ENCODE assay signal across 8 cellular contexts in the genomic region with DNA sequence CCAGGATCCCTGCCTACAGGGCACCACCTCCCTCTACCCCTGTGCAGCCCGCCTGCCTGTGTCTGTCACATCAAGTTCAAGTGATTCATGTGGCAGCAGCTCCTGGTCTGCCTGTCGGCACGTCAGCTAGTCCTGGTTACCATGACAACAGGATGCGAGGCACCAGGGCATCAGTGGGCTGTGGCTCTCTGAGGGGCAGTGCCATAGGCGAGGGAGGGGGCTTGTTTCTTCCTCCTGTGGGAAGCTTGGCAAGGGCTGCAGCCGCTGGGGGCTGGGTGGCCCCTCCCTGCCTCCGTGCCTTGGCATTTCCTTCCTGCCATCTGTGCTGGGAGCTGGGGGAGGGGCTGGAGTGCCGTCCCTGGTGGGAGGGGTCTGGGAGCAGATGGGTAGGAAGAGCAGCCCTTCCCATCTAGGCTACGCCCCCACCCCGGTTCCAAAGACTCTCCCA. TPM values are rescaled to one million over a fixed set of nuclear protein-coding genes. Genes with fewer than 3 reads are reported as not detected.
DNase-seq lines count a peak whose midpoint lies in the region; ATAC-seq, FAIRE-seq and TF ChIP-seq lines count a peak whose summit lies in the region.

No MANE protein-coding gene starts in this region.

- H3K27ac ChIP-seq in HepG2 (ENCODE audit: extremely low read length, insufficient read depth, low read length) (no peak overlapping the region), right lobe of liver (no peak overlapping the region), dorsolateral prefrontal cortex (peak overlapping the region in 1 of 59 donors; percentile 18), upper lobe of right lung (no peak overlapping the region), uterus (no peak overlapping the region)

- POLR2A ChIA-PET in HepG2 (lab: Yijun Ruan, JAX) = no interaction called here

- TF ChIP-seq RAD21 in HepG2 (CRISPR knock-in tag; IDR thresholded peaks at IDR 0.05) = no peak

- CTCF ChIA-PET in HepG2 (lab: Yijun Ruan, JAX; ENCODE audit: low intra/inter-chr PET ratio, low total read pairs) = no interaction called here

- peaks cover 4 to 33% of the 10 kb centered on the region in 2 experiments; a peak in 3 of 5 replicates for H3K27me3 ChIP-seq in HepG2 (ENCODE audit: control insufficient read depth in 1 of 2, insufficient read depth in 2 of 2, low read length in 2 of 2)
- no peaks in the 10 kb centered on the region for H3K27me3 ChIP-seq in right lobe of liver
- peaks cover 0 to 9% (median 0%) of the 10 kb centered on the region in 45 donors for H3K27me3 ChIP-seq in dorsolateral prefrontal cortex
- peaks cover 12% of the 10 kb centered on the region for H3K27me3 ChIP-seq in upper lobe of right lung
- no peaks in the 10 kb centered on the region for H3K27me3 ChIP-seq in uterus

- intact Hi-C loops in HepG2 (cut with micrococcal nuclease; ENCODE audit: unreplicated experiment) (no loop called here), right lobe of liver (cut with DNase I) (no loop called here), dorsolateral prefrontal cortex (cut with DNase I) (no loop called here), upper lobe of right lung (cut with DNase I) (no loop called here), left colon (cut with DNase I, micrococcal nuclease) (no loop called here), uterus (cut with DNase I; ENCODE audit: low total_unique reads) (no loop called here)

- no peak for DNase-seq in HepG2 (ENCODE audit: low spot score)
- no peak for DNase-seq in right lobe of liver
- DNase-seq in NCI-H82 (lab: John Stamatoyannopoulos, UW) = peak; percentile 93
- DNase-seq in dorsolateral prefrontal cortex = peak in 8 of 10 donors; percentile 33 to 74 (median 54)
- DNase-seq in upper lobe of right lung = no peak
- DNase-seq in left colon = no peak
- no peak for DNase-seq in uterus

- 17% methylated on average over 1 of the region's 10 CpGs for WGBS in HepG2 (ENCODE audit: low lambda C conversion rate)
- WGBS in right lobe of liver (ENCODE audit: insufficient coverage, low coverage, low lambda C conversion rate, missing lambda C conversion rate) = 0% methylated on average over 5 of the region's 10 CpGs

- no peaks in the 10 kb centered on the region for H4K20me1 ChIP-seq in HepG2 (ENCODE audit: insufficient read depth, low read length)

- H3K36me3 ChIP-seq in HepG2 (replicated peaks in 1 of 2; ENCODE audit: control insufficient read depth in 1 of 2, insufficient read depth in 2 of 2, low read length in 2 of 2) = no peaks in the 10 kb centered on the region
- H3K36me3 ChIP-seq in right lobe of liver = no peaks in the 10 kb centered on the region
- no peaks in the 10 kb centered on the region for H3K36me3 ChIP-seq in upper lobe of right lung
- H3K36me3 ChIP-seq in uterus = no peaks in the 10 kb centered on the region

- H2AFZ ChIP-seq in HepG2 (ENCODE audit: low read length) = no peak overlapping the region

- no peaks in the 10 kb centered on the region for H3K79me2 ChIP-seq in HepG2 (ENCODE audit: insufficient read depth, low read length)

- TF ChIP-seq POLR2A in HepG2 (IDR thresholded peaks at IDR 0.05; ENCODE audit: insufficient read depth in 1 of 2, low read depth in 2 of 2, low read length in 2 of 2) (no peak), right lobe of liver (IDR thresholded peaks at IDR 0.05) (no peak), uterus (IDR thresholded peaks at IDR 0.05) (no peak)

- no TSS peak for BruUV-seq in HepG2 (replicated peaks; lab: Mats Ljungman, UMichigan)

- no peaks in the 10 kb centered on the region for H3K9me3 ChIP-seq in HepG2 (ENCODE audit: low read length)
- no peaks in the 10 kb centered on the region for H3K9me3 ChIP-seq in right lobe of liver
- H3K9me3 ChIP-seq in upper lobe of right lung = no peaks in the 10 kb centered on the region
- H3K9me3 ChIP-seq in uterus = no peaks in the 10 kb centered on the region

- no peak for TF ChIP-seq CTCF in HepG2 (CRISPR knock-in tag; IDR thresholded peaks at IDR 0.05)
- no peak for TF ChIP-seq CTCF in right lobe of liver (IDR thresholded peaks at IDR 0.05)
- TF ChIP-seq CTCF in dorsolateral prefrontal cortex (IDR thresholded peaks at IDR 0.05 in 54 of 56, conservative IDR thresholded peaks at IDR 0.05 in 2 of 56; ENCODE audit: low read depth in 1 of 56, partially characterized antibody in 56 of 56) = no peak
- no peak for TF ChIP-seq CTCF in upper lobe of right lung (IDR thresholded peaks at IDR 0.05)
- no peak for TF ChIP-seq CTCF in uterus (IDR thresholded peaks at IDR 0.05)

- H3K9ac ChIP-seq in HepG2 (ENCODE audit: insufficient read depth, low read depth, low read length) = no peak overlapping the region

- H3K4me3 ChIP-seq in HepG2 (replicated peaks in 1 of 3; ENCODE audit: insufficient read depth in 1 of 3, low read depth in 2 of 3, low read length in 3 of 3) (no peak overlapping the region), right lobe of liver (no peak overlapping the region), dorsolateral prefrontal cortex (peak overlapping the region in 15 of 59 donors; percentile 1 to 45 (median 18)), upper lobe of right lung (no peak overlapping the region), uterus (no peak overlapping the region)

- no peak overlapping the region for H3K4me2 ChIP-seq in HepG2 (ENCODE audit: low read depth, low read length)

- TF ChIP-seq EP300 in HepG2 (IDR thresholded peaks at IDR 0.05; ENCODE audit: low read depth in 2 of 2, low read length in 2 of 2) (no peak), HepG2 (CRISPR knock-in tag; IDR thresholded peaks at IDR 0.05; ENCODE audit: borderline replicate concordance) (no peak)

- in situ Hi-C loops in HepG2 (cut with HindIII; ENCODE audit: extremely low pct_ligation_motif_present, low pct_unique_long_range_greater_than_20kb) = no loop called here

- ATAC-seq in HepG2 (no peak), right lobe of liver (no peak), upper lobe of right lung (peak; percentile 28), left colon (no peak), GM18870 (IDR thresholded peaks at IDR 0.05; ENCODE audit: unreplicated experiment) (no peak)

- no peak for FAIRE-seq in HepG2 (lab: Jason Lieb, UNC)

- no peaks in the 10 kb centered on the region for H3K4me1 ChIP-seq in HepG2 (ENCODE audit: insufficient read depth, low read length)
- no peaks in the 10 kb centered on the region for H3K4me1 ChIP-seq in right lobe of liver
- no peaks in the 10 kb centered on the region for H3K4me1 ChIP-seq in upper lobe of right lung
- H3K4me1 ChIP-seq in uterus = no peaks in the 10 kb centered on the region

TF ChIP-seq in HepG2, 621 proteins besides CTCF, POLR2A, EP300 and RAD21:
- no peak for TF ChIP-seq ARID3A (IDR thresholded peaks at IDR 0.05; ENCODE audit: low read depth, low read length)
- TF ChIP-seq IKZF4 (CRISPR knock-in tag; IDR thresholded peaks at IDR 0.05; ENCODE audit: borderline replicate concordance, low read depth, not compliant biosample characterization) = no peak
- no peak for TF ChIP-seq SSRP1 (CRISPR knock-in tag; IDR thresholded peaks at IDR 0.05)
- TF ChIP-seq RFX1 (IDR thresholded peaks at IDR 0.05) = peak; percentile 62; the same call in 1 of the 2 replicates
- TF ChIP-seq ZKSCAN8 (CRISPR knock-in tag; IDR thresholded peaks at IDR 0.05; ENCODE audit: borderline replicate concordance) = no peak

RNA-seq across cellular contexts. Expression of gene FOXO6, which starts 43.1 kb away (rescaled TPM):
- 0.13 TPM in 1 of 2 replicates, not detected in the other for total RNA-seq in HepG2 (2016; rRNA removed; fragmentation: Illumina TruSeq; extraction: Trizol)
- total RNA-seq in HepG2 (2016; cell fraction: cytosol; rRNA removed; fragmentation: Illumina TruSeq; extraction: Trizol; ENCODE audit: low read depth) = not detected in 2 replicates
- total RNA-seq in HepG2 (2016; cell fraction: insoluble cytoplasmic fraction; rRNA removed; fragmentation: Illumina TruSeq; extraction: Trizol) = 0.06 TPM in 1 of 2 replicates, not detected in the other
- 0.07 TPM in 1 of 2 replicates, not detected in the other for total RNA-seq in HepG2 (2016; cell fraction: membrane; rRNA removed; fragmentation: Illumina TruSeq; extraction: Trizol)
- 0.25 TPM in 1 of 2 replicates, not detected in the other for total RNA-seq in HepG2 (2016; cell fraction: nucleus; rRNA removed; fragmentation: Illumina TruSeq; extraction: Trizol)
- polyA plus RNA-seq in HepG2 (2011; rRNA removed) = not detected in 2 replicates
- not detected in 2 replicates for polyA plus RNA-seq in HepG2 (2011; cell fraction: cytosol; rRNA removed)
- polyA plus RNA-seq in HepG2 (2011; cell fraction: nucleus; rRNA removed) = not detected in 2 replicates
- polyA plus RNA-seq in HepG2 (2012) = 0.07 TPM in 1 of 2 replicates, not detected in the other
- not detected in 2 replicates for polyA plus RNA-seq in HepG2 (2016; cell fraction: cytosol; fragmentation: Illumina TruSeq; extraction: Trizol; ENCODE audit: low read depth)
- polyA plus RNA-seq in HepG2 (2016; cell fraction: insoluble cytoplasmic fraction; fragmentation: Illumina TruSeq; extraction: Trizol; ENCODE audit: low read depth) = 0.11 and 0.15 TPM in 2 replicates
- polyA plus RNA-seq in HepG2 (2016; cell fraction: membrane; fragmentation: Illumina TruSeq; extraction: Trizol; ENCODE audit: low read depth) = 0.06 TPM in 1 of 2 replicates, not detected in the other
- not detected in 2 replicates for polyA plus RNA-seq in HepG2 (2016; cell fraction: nucleus; fragmentation: Illumina TruSeq; extraction: Trizol; ENCODE audit: insufficient read depth, low read depth)
- polyA minus RNA-seq in HepG2 (2011; rRNA and poly(A)+ RNA removed; ENCODE audit: low replicate concordance) = 0.54 TPM in 1 of 2 replicates, not detected in the other
- not detected in 2 replicates for polyA minus RNA-seq in HepG2 (2011; cell fraction: cytosol; rRNA and poly(A)+ RNA removed)
- polyA minus RNA-seq in HepG2 (2011; cell fraction: nucleus; rRNA and poly(A)+ RNA removed) = not detected in 2 replicates
- total RNA-seq in right lobe of liver = under 1 TPM in 3 of 6 experiments, not detected in 3; 0.12 to 0.55 (median 0.54) TPM
- 1 to 10 TPM; 1.7 to 8.3 (median 3.8) TPM for total RNA-seq in dorsolateral prefrontal cortex
- 0.43 TPM for total RNA-seq in upper lobe of right lung
- under 1 TPM; 0.52 to 0.75 TPM for total RNA-seq in left colon
- total RNA-seq in uterus = 10 to 100 TPM in 1 of 4 donors, 1 to 10 TPM in 2, not detected in 1; 3.9 to 20.1 (median 7.6) TPM

Comparison
In these comparisons a context has a peak if more than half of its experiments do, and no peak if none do; other contexts are left out.
1. DNase-seq: peak in NCI-H82 (single experiment) and dorsolateral prefrontal cortex (8 of 10); none in HepG2 (single experiment), right lobe of liver (0 of 3), upper lobe of right lung (single experiment), left colon (0 of 2) and uterus (0 of 2).